Comparison of ENCODE assay signal across 29 cellular contexts in genomic region chr18:31134988-31135529, GRCh38. TPM values are rescaled to one million over a fixed set of nuclear protein-coding genes. Genes with fewer than 3 reads are reported as not detected.
"Had no signal": no experiment of that assay in that cellular context is flagged by ENCODE, and none has a peak within 500 bp of the region (broad histone marks: within the 10 kb centered on the region; RNA-seq: fewer than 3 reads in every experiment).

No MANE protein-coding gene starts in this region.

- H3K4me3 ChIP-seq: PC-9, Peyer's patch, SJCRH30 had no signal

- H3K4me1 ChIP-seq: Peyer's patch, SJCRH30 had no signal

- H3K4me2 ChIP-seq: KMS-11, PC-9 had no signal

- ATAC-seq: HepG2, Right ventricle myocardium inferior, SK-N-SH treated with all-trans-retinoic acid at 6 μM for 48 hours had no signal

- FAIRE-seq: HepG2 had no signal

- H2AFZ ChIP-seq: PC-9 had no signal

- DNase-seq: IMR-90, MV-4-11, NCI-H1048, NCI-H1105 treated with DMSO at 0.1 percent for 48 hours, NCI-H1417 treated with DMSO at 0.1 percent for 48 hours, NCI-H146, NCI-H1694 treated with DMSO at 0.1 percent for 48 hours, NCI-H1930, NCI-H2081, NCI-H2171, NCI-H226, NCI-H446, NCI-H510A, NCI-H524 treated with DMSO at 0.1 percent for 48 hours, NCI-H69, NCI-H774, PC-9, Peyer's patch, SHP77 treated with DMSO at 0.1 percent for 48 hours, SJCRH30 had no signal

- H3K9me3 ChIP-seq: Peyer's patch, SJCRH30 had no signal

- H3K27ac ChIP-seq: KMS-11, PC-9, Peyer's patch, SJCRH30 had no signal

- H3K9ac ChIP-seq: KMS-11 had no signal

- H3K27me3 ChIP-seq: Peyer's patch, SJCRH30 had no signal

- H3K36me3 ChIP-seq: Peyer's patch, SJCRH30 had no signal

RNA-seq across cellular contexts. Expression of gene DSC1, which starts 27.6 kb away (rescaled TPM):
- total RNA-seq: HepG2, HT1080, IMR-90, LHCN-M2, MCF 10A, OCI-LY7, RPMI7951, SJCRH30 had no signal
- polyA plus RNA-seq: HepG2, IMR-90 had no signal

RNA-seq across cellular contexts. Expression of gene DSC2, which starts 32.8 kb away (rescaled TPM):
- total RNA-seq: IMR-90, LHCN-M2, OCI-LY7, RPMI7951, SJCRH30 had no signal
- polyA plus RNA-seq: IMR-90 had no signal
